Comparison of ENCODE assay signal across 13 cellular contexts in the genomic region with DNA sequence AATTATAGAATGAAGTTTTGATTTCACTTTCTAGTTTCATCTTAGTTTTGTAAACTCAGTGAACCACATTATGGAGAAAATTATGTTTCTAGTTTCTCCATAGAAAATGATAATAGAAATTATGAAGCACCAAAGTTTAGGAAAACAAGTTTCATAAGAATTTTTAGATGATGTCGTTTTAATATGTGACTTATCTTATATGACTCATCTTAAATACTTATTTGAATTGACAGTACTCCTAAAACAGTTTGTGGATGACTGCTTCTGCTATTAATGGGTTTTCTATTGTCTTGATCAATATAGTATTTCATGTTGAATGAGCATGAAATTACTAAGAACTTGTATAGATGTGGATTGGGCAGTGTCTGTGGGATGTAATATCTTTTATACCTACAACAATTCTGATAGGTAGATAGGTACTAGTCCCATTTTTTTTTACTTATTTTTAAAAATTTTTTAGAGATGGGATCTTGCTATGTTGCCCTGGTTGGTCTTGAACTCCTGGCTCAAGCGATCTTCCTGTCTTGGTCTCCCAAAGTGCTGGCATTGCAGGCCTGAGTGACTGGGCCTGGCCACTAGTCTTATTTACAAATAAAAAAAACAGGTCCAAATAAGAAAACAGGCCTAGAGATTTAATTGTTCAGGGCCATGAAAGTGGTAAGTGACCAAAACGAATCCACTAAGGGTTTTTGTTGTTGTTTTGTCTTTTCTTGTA. TPM values are rescaled to one million over a fixed set of nuclear protein-coding genes. Genes with fewer than 3 reads are reported as not detected.
A peak's percentile ranks its signal among the peaks of the same experiment; 100 is the strongest.
DNase-seq lines count a peak whose midpoint lies in the region; ATAC-seq, FAIRE-seq and TF ChIP-seq lines count a peak whose summit lies in the region.
"Had no signal": no experiment of that assay in that cellular context is flagged by ENCODE, and none has a peak within 500 bp of the region (broad histone marks: within the 10 kb centered on the region; RNA-seq: fewer than 3 reads in every experiment).

No MANE protein-coding gene starts in this region.

- ATAC-seq in right cardiac atrium (no peak), PC-3 (no peak)

- no peak for FAIRE-seq in endothelial cell of umbilical vein (lab: Jason Lieb, UNC)

- BruUV-seq in PC-9 (replicated peaks; lab: Mats Ljungman, UMichigan) (TSS peak; percentile 1), endothelial cell of umbilical vein (replicated peaks; lab: Mats Ljungman, UMichigan) (TSS peak; percentile 0), PC-3 (replicated peaks; lab: Mats Ljungman, UMichigan) (no TSS peak)

- H3K36me3 Mint-ChIP-seq in activated naive CD4-positive, alpha-beta T cell treated with anti-CD3 and anti-CD28 coated beads for 36 hours (ENCODE audit: low read depth): peaks cover 1% of the 10 kb centered on the region

- DNase-seq in activated naive CD4-positive, alpha-beta T cell treated with anti-CD3 and anti-CD28 coated beads for 36 hours: no peak
- no peak for DNase-seq in activated naive CD4-positive, alpha-beta T cell treated with Interleukin-2 at 50 U/mL for 16 hours
- DNase-seq in PC-9: no peak
- no peak for DNase-seq in endothelial cell of umbilical vein (ENCODE audit: low read depth, low spot score)
- DNase-seq in substantia nigra (lab: John Stamatoyannopoulos, UW): no peak
- no peak for DNase-seq in right cardiac atrium
- no peak for DNase-seq in hepatic stellate cell (ENCODE audit: low spot score)
- DNase-seq in PC-3: no peak
- DNase-seq: NCI-H187; NCI-H82; SIG-M5; stimulated activated CD8-positive, alpha-beta memory T cell treated with anti-CD3 and anti-CD28 coated beads, Interleukin-4, amount 100 ng/mL, for 48 hours had no signal

- CTCF ChIA-PET in activated naive CD4-positive, alpha-beta T cell treated with anti-CD3 and anti-CD28 coated beads for 36 hours (lab: Charles Lee): no interaction called here
- CTCF ChIA-PET in PC-9 (lab: Charles Lee) (no interaction called here), endothelial cell of umbilical vein (lab: Charles Lee) (interaction anchor here (1.2 kb wide), 1 partner anchor 225 kb away, joined by 3 read pairs; no protein-coding TSS in a partner anchor), PC-3 (lab: Charles Lee) (interaction anchor here (0.6 kb wide), 1 partner anchor 489 kb away, joined by 5 read pairs; no protein-coding TSS in a partner anchor)

- H3K27me3 ChIP-seq in PC-9 (ENCODE audit: insufficient read depth, low read depth): no peaks in the 10 kb centered on the region
- H3K27me3 ChIP-seq in endothelial cell of umbilical vein (ENCODE audit: control insufficient read depth in 2 of 2, insufficient read depth in 2 of 2, low read length in 2 of 2): no peaks in the 10 kb centered on the region
- no peaks in the 10 kb centered on the region for H3K27me3 ChIP-seq in right cardiac atrium (ENCODE audit: control insufficient read depth, insufficient read depth)
- no peaks in the 10 kb centered on the region for H3K27me3 ChIP-seq in PC-3 (ENCODE audit: low read length)

- H3K9me1 ChIP-seq in endothelial cell of umbilical vein (replicated peaks; ENCODE audit: control insufficient read depth, extremely low read depth, insufficient read depth, low read length): no peaks in the 10 kb centered on the region

- H2AFZ ChIP-seq in PC-9: no peak overlapping the region
- no peak overlapping the region for H2AFZ ChIP-seq in endothelial cell of umbilical vein (ENCODE audit: low read depth, low read length)
- H2AFZ ChIP-seq in PC-3 (ENCODE audit: low read length): no peak overlapping the region
- H2AFZ ChIP-seq: parathyroid adenoma had no signal

- dilution Hi-C loops in endothelial cell of umbilical vein (cut with MboI; ENCODE audit: extremely low pct_ligation_motif_present, low sequenced_read_pairs): no loop called here

- TF ChIP-seq POLR2A in endothelial cell of umbilical vein (IDR thresholded peaks at IDR 0.05; ENCODE audit: low read depth, low read length): no peak

- no peaks in the 10 kb centered on the region for H3K9me3 ChIP-seq in PC-9 (ENCODE audit: insufficient read depth, low read depth)
- no peaks in the 10 kb centered on the region for H3K9me3 ChIP-seq in endothelial cell of umbilical vein (replicated peaks; ENCODE audit: control insufficient read depth, insufficient read depth, low read length)
- no peaks in the 10 kb centered on the region for H3K9me3 ChIP-seq in right cardiac atrium (ENCODE audit: control insufficient read depth, low read length)
- H3K9me3 ChIP-seq in PC-3 (ENCODE audit: low read length): no peaks in the 10 kb centered on the region

- H3K9ac ChIP-seq in endothelial cell of umbilical vein (replicated peaks; ENCODE audit: extremely low read depth, insufficient read depth, low read length): no peak overlapping the region
- no peak overlapping the region for H3K9ac ChIP-seq in PC-3 (ENCODE audit: low read length)
- H3K9ac ChIP-seq: parathyroid adenoma had no signal

- intact Hi-C loops in activated naive CD4-positive, alpha-beta T cell treated with anti-CD3 and anti-CD28 coated beads for 36 hours (cut with micrococcal nuclease): loop anchor here (10.0 kb wide), 1 partner anchor 642 kb away; no protein-coding TSS in a partner anchor
- intact Hi-C loops in PC-9 (cut with micrococcal nuclease; ENCODE audit: unreplicated experiment): no loop called here
- intact Hi-C loops in endothelial cell of umbilical vein (cut with micrococcal nuclease): no loop called here
- intact Hi-C loops in right cardiac atrium (cut with DNase I): no loop called here
- intact Hi-C loops in PC-3 (cut with micrococcal nuclease): no loop called here

- H3K4me1 Mint-ChIP-seq in activated naive CD4-positive, alpha-beta T cell treated with anti-CD3 and anti-CD28 coated beads for 36 hours (ENCODE audit: low read depth): peaks cover 51% of the 10 kb centered on the region

- H3K9me2 ChIP-seq in PC-9 (ENCODE audit: insufficient read depth) (no peaks in the 10 kb centered on the region), PC-3 (replicated peaks; ENCODE audit: low read length) (no peaks in the 10 kb centered on the region)

- H3K27me3 Mint-ChIP-seq in activated naive CD4-positive, alpha-beta T cell treated with anti-CD3 and anti-CD28 coated beads for 36 hours (ENCODE audit: low read depth): no peaks in the 10 kb centered on the region

- TF ChIP-seq CTCF in PC-9 (conservative IDR thresholded peaks at IDR 0.05): no peak
- TF ChIP-seq CTCF in endothelial cell of umbilical vein (IDR thresholded peaks at IDR 0.05; ENCODE audit: extremely low read depth in 1 of 2, insufficient read depth in 1 of 2, low read depth in 1 of 2, low read length in 2 of 2): no peak
- no peak for TF ChIP-seq CTCF in PC-3 (conservative IDR thresholded peaks at IDR 0.05; ENCODE audit: low read depth, low read length)

- H3K4me2 ChIP-seq in PC-9: no peak overlapping the region
- H3K4me2 ChIP-seq in endothelial cell of umbilical vein (ENCODE audit: insufficient read depth, low read length): no peak overlapping the region
- no peak overlapping the region for H3K4me2 ChIP-seq in PC-3 (ENCODE audit: low read length)

- POLR2A ChIA-PET in PC-9 (lab: Charles Lee; ENCODE audit: unreplicated experiment): interaction anchor here (0.5 kb wide), 1 partner anchor 22 kb away, joined by 3 read pairs; no protein-coding TSS in a partner anchor
- POLR2A ChIA-PET in endothelial cell of umbilical vein (lab: Charles Lee): interaction anchor here (0.6 kb wide), 1 partner anchor 1067 kb away, joined by 3 read pairs; no protein-coding TSS in a partner anchor
- POLR2A ChIA-PET in PC-3 (lab: Charles Lee; ENCODE audit: unreplicated experiment): no interaction called here

- H3K79me2 ChIP-seq in PC-9 (ENCODE audit: low read depth) (peaks cover 74% of the 10 kb centered on the region), endothelial cell of umbilical vein (ENCODE audit: control insufficient read depth, insufficient read depth, low read length) (peaks cover 73% of the 10 kb centered on the region), PC-3 (ENCODE audit: low read length) (peaks cover 51% of the 10 kb centered on the region)

- no peak overlapping the region for H3K27ac ChIP-seq in PC-9
- no peak overlapping the region for H3K27ac ChIP-seq in endothelial cell of umbilical vein (ENCODE audit: insufficient read depth, low read depth, low read length)
- H3K27ac ChIP-seq in substantia nigra (ENCODE audit: low read depth, low read length, poor library complexity, severe bottlenecking): peak overlapping the region; percentile 66
- H3K27ac ChIP-seq in right cardiac atrium (ENCODE audit: low read length): no peak overlapping the region
- H3K27ac ChIP-seq in PC-3 (ENCODE audit: low read length): no peak overlapping the region
- H3K27ac ChIP-seq: parathyroid adenoma had no signal

- H3K4me1 ChIP-seq in PC-9 (replicated peaks; ENCODE audit: insufficient read depth): peaks cover 8% of the 10 kb centered on the region; the same call in 1 of the 2 replicates
- H3K4me1 ChIP-seq in endothelial cell of umbilical vein (ENCODE audit: control insufficient read depth, extremely low read depth, insufficient read depth, low read length): peaks cover 6% of the 10 kb centered on the region
- H3K4me1 ChIP-seq in right cardiac atrium (ENCODE audit: control insufficient read depth, insufficient read depth, low read length): peaks cover 5% of the 10 kb centered on the region
- H3K4me1 ChIP-seq in PC-3 (ENCODE audit: insufficient read depth, low read length): peaks cover 9% of the 10 kb centered on the region; the same call in 1 of the 2 replicates

- H3K4me3 Mint-ChIP-seq in activated naive CD4-positive, alpha-beta T cell treated with anti-CD3 and anti-CD28 coated beads for 36 hours: no peak overlapping the region

- H3K36me3 ChIP-seq in PC-9 (ENCODE audit: low read depth) (peaks cover 9% of the 10 kb centered on the region; the same call in 1 of the 2 replicates), endothelial cell of umbilical vein (ENCODE audit: control insufficient read depth in 2 of 2, extremely low read depth in 1 of 2, insufficient read depth in 2 of 2, low read length in 2 of 2) (no peaks in the 10 kb centered on the region), PC-3 (ENCODE audit: low read depth, low read length) (no peaks in the 10 kb centered on the region)

- no peaks in the 10 kb centered on the region for H3K9me3 Mint-ChIP-seq in activated naive CD4-positive, alpha-beta T cell treated with anti-CD3 and anti-CD28 coated beads for 36 hours

- H3F3A ChIP-seq in PC-9 (ENCODE audit: insufficient read depth, low read depth) (peaks cover 16% of the 10 kb centered on the region; the same call in 1 of the 2 replicates), PC-3 (ENCODE audit: low read length, unreplicated experiment) (no peaks in the 10 kb centered on the region)

- peak overlapping the region; percentile 61 for H3K27ac Mint-ChIP-seq in activated naive CD4-positive, alpha-beta T cell treated with anti-CD3 and anti-CD28 coated beads for 36 hours

- 68% methylated on average over 3 of the region's 3 CpGs for WGBS in right cardiac atrium

- H4K20me1 ChIP-seq in PC-9 (ENCODE audit: insufficient read depth) (peaks cover 64% of the 10 kb centered on the region), endothelial cell of umbilical vein (replicated peaks; ENCODE audit: control insufficient read depth, extremely low read depth, insufficient read depth, low read length) (peaks cover 11% of the 10 kb centered on the region), PC-3 (ENCODE audit: low read length) (peaks cover 16% of the 10 kb centered on the region; the same call in 1 of the 2 replicates)

- H3K4me3 ChIP-seq in PC-9: no peak overlapping the region
- H3K4me3 ChIP-seq in endothelial cell of umbilical vein (replicated peaks in 1 of 3; ENCODE audit: insufficient read depth in 1 of 3, low read depth in 1 of 3, low read length in 3 of 3): no peak overlapping the region
- H3K4me3 ChIP-seq in right cardiac atrium (ENCODE audit: low read length): no peak overlapping the region
- no peak overlapping the region for H3K4me3 ChIP-seq in PC-3 (ENCODE audit: low read length)

RNA-seq across cellular contexts. Expression of gene HBP1, which starts 3.7 kb away (rescaled TPM):
- 10 to 100 TPM; 41.8 to 42.2 TPM for total RNA-seq in activated naive CD4-positive, alpha-beta T cell treated with anti-CD3 and anti-CD28 coated beads for 36 hours
- total RNA-seq in PC-9 (2021): 60.0 and 62.1 TPM in 2 replicates
- total RNA-seq in endothelial cell of umbilical vein: 50.1 and 63.4 TPM in 2 replicates
- 43.4 and 49.6 TPM in 2 replicates for polyA plus RNA-seq in endothelial cell of umbilical vein
- 38.4 and 44.4 TPM in 2 replicates for polyA plus RNA-seq in endothelial cell of umbilical vein (2011; cell fraction: cytosol; rRNA removed)
- polyA plus RNA-seq in endothelial cell of umbilical vein (2011; cell fraction: nucleus; rRNA removed): 105 and 106 TPM in 2 replicates
- polyA plus RNA-seq in endothelial cell of umbilical vein (2012): 47.9 and 76.6 TPM in 2 replicates
- polyA minus RNA-seq in endothelial cell of umbilical vein: 122 and 136 TPM in 2 replicates
- 21.4 TPM for polyA minus RNA-seq in endothelial cell of umbilical vein (2011; cell fraction: cytosol; rRNA and poly(A)+ RNA removed)
- polyA minus RNA-seq in endothelial cell of umbilical vein (2011; cell fraction: nucleus; rRNA and poly(A)+ RNA removed): 193 and 248 TPM in 2 replicates
- 10 to 100 TPM; 40.0 to 64.7 (median 53.7) TPM for total RNA-seq in right cardiac atrium
- 39.4 TPM for polyA plus RNA-seq in right cardiac atrium
- total RNA-seq in PC-3 (2014; rRNA removed): 13.0 and 17.6 TPM in 2 replicates

Comparison
In these comparisons a context has a peak if more than half of its experiments do, and no peak if none do; other contexts are left out.
1. CTCF ChIA-PET loops: an anchor here in endothelial cell of umbilical vein (1.2 kb wide) and PC-3 (0.6 kb wide); none called in activated naive CD4-positive, alpha-beta T cell treated with anti-CD3 and anti-CD28 coated beads for 36 hours and PC-9.